ENCODE assay signal across 8 cellular contexts in genomic region chr15:92922405-92923002, GRCh38. TPM values are rescaled to one million over a fixed set of nuclear protein-coding genes. Genes with fewer than 3 reads are reported as not detected.
DNase-seq lines count a peak whose midpoint lies in the region; ATAC-seq, FAIRE-seq and TF ChIP-seq lines count a peak whose summit lies in the region.

No MANE protein-coding gene starts in this region.

- no peak for FAIRE-seq in GM12891 (lab: Jason Lieb, UNC)

- TF ChIP-seq EP300 in gastroesophageal sphincter (IDR thresholded peaks at IDR 0.05): no peak

- H3K4me1 Mint-ChIP-seq in activated CD4-positive, alpha-beta T cell treated with anti-CD3 and anti-CD28 coated beads, Interleukin-2, amount 10 ng/mL, durations not matched to agents 24 days and 14 days: peaks cover 59% of the 10 kb centered on the region

- intact Hi-C loops in activated CD4-positive, alpha-beta T cell treated with anti-CD3 and anti-CD28 coated beads, Interleukin-2, amount 10 ng/mL, durations not matched to agents 24 days and 14 days (cut with micrococcal nuclease): no loop called here

- H3K27me3 Mint-ChIP-seq in activated CD4-positive, alpha-beta T cell treated with anti-CD3 and anti-CD28 coated beads, Interleukin-2, amount 10 ng/mL, durations not matched to agents 24 days and 14 days: no peaks in the 10 kb centered on the region

- H3K27ac ChIP-seq in Karpas-422 (ENCODE audit: low read length) (peak overlapping the region; percentile 27), gastroesophageal sphincter (peak overlapping the region in 3 of 4 donors; percentile 46 to 61 (median 48)), thoracic aorta (peak overlapping the region; percentile 54 to 81)

- H3K4me1 ChIP-seq in Karpas-422 (ENCODE audit: low read length) (peaks cover 40% of the 10 kb centered on the region), gastroesophageal sphincter (peaks cover 24 to 88% (median 36%) of the 10 kb centered on the region in 3 donors), thoracic aorta (ENCODE audit: control insufficient read depth in 1 of 2, low read depth in 2 of 2) (peaks cover 43 to 66% of the 10 kb centered on the region in 2 donors)

- H3K4me3 Mint-ChIP-seq in activated CD4-positive, alpha-beta T cell treated with anti-CD3 and anti-CD28 coated beads, Interleukin-2, amount 10 ng/mL, durations not matched to agents 24 days and 14 days: peak overlapping the region; percentile 38

- ATAC-seq in gastroesophageal sphincter (no peak), thoracic aorta (ENCODE audit: insufficient number of reproducible peaks, low FRiP score, low read depth) (no peak), GM19023 (IDR thresholded peaks at IDR 0.05; ENCODE audit: unreplicated experiment) (no peak)

- WGBS in gastroesophageal sphincter (ENCODE audit: low coverage in 1 of 2), 2 donors: 71 to 74% methylated on average over 4 to 5 of the region's 5 CpGs

- H3K27ac Mint-ChIP-seq in activated CD4-positive, alpha-beta T cell treated with anti-CD3 and anti-CD28 coated beads, Interleukin-2, amount 10 ng/mL, durations not matched to agents 24 days and 14 days: peak overlapping the region; percentile 88

- H3K36me3 Mint-ChIP-seq in activated CD4-positive, alpha-beta T cell treated with anti-CD3 and anti-CD28 coated beads, Interleukin-2, amount 10 ng/mL, durations not matched to agents 24 days and 14 days (ENCODE audit: low read depth): peaks cover 66% of the 10 kb centered on the region

- H3K36me3 ChIP-seq in Karpas-422 (ENCODE audit: insufficient read depth, low read length) (peaks cover 22% of the 10 kb centered on the region; the same call in 1 of the 2 replicates), gastroesophageal sphincter (peaks cover 0 to 32% of the 10 kb centered on the region in 2 donors), thoracic aorta (peaks cover 24% of the 10 kb centered on the region)

- no peaks in the 10 kb centered on the region for H3K9me3 Mint-ChIP-seq in activated CD4-positive, alpha-beta T cell treated with anti-CD3 and anti-CD28 coated beads, Interleukin-2, amount 10 ng/mL, durations not matched to agents 24 days and 14 days

- H4K20me1 ChIP-seq in Karpas-422 (ENCODE audit: insufficient read depth, low read depth, low read length): no peaks in the 10 kb centered on the region

- H3K9ac ChIP-seq in Karpas-422 (ENCODE audit: low read length): no peak overlapping the region

- no peaks in the 10 kb centered on the region for H3K9me3 ChIP-seq in Karpas-422 (ENCODE audit: low read length)
- no peaks in the 10 kb centered on the region for H3K9me3 ChIP-seq in gastroesophageal sphincter
- no peaks in the 10 kb centered on the region for H3K9me3 ChIP-seq in thoracic aorta

- H3K4me2 ChIP-seq in Karpas-422 (ENCODE audit: low read depth, low read length, poor library complexity, severe bottlenecking): no peak overlapping the region

- H2AFZ ChIP-seq in Karpas-422 (ENCODE audit: low read length): no peak overlapping the region

- no peak for TF ChIP-seq POLR2A in gastroesophageal sphincter (IDR thresholded peaks at IDR 0.05)
- no peak for TF ChIP-seq POLR2A in GM12891 (IDR thresholded peaks at IDR 0.05; ENCODE audit: low read depth, low read length)

- H3K79me2 ChIP-seq in Karpas-422 (ENCODE audit: low read length): peaks cover 56% of the 10 kb centered on the region

- TF ChIP-seq CTCF in gastroesophageal sphincter (IDR thresholded peaks at IDR 0.05): no peak
- no peak for TF ChIP-seq CTCF in thoracic aorta (IDR thresholded peaks at IDR 0.05)

- H3K27me3 ChIP-seq in Karpas-422 (ENCODE audit: low read length) (no peaks in the 10 kb centered on the region), gastroesophageal sphincter (no peaks in the 10 kb centered on the region), thoracic aorta (replicated peaks; ENCODE audit: insufficient read depth) (no peaks in the 10 kb centered on the region)

- no peak overlapping the region for H3K4me3 ChIP-seq in Karpas-422 (ENCODE audit: low read length)
- no peak overlapping the region for H3K4me3 ChIP-seq in gastroesophageal sphincter
- peak overlapping the region; percentile 23 for H3K4me3 ChIP-seq in thoracic aorta

- no peaks in the 10 kb centered on the region for H3K9me2 ChIP-seq in Karpas-422 (replicated peaks; ENCODE audit: insufficient read depth, low read length)

- peak; percentile 58 for DNase-seq in activated CD4-positive, alpha-beta T cell treated with anti-CD3 and anti-CD28 coated beads, Interleukin-2, amount 10 ng/mL, durations not matched to agents 24 days and 14 days
- DNase-seq in activated CD4-positive, alpha-beta T cell treated with anti-CD3 and anti-CD28 coated beads, Interleukin-2, amount 50 U/mL, for 4 hours: no peak
- DNase-seq in Karpas-422 (no peak), thoracic aorta (ENCODE audit: low spot score) (no peak), GM12891 (ENCODE audit: insufficient read length, low spot score) (no peak)
- no peak for DNase-seq in NK-92 treated with Interleukin-12 subunit alpha and Interleukin-12 subunit beta, amount 100 ng/mL, for 24 hours (lab: John Stamatoyannopoulos, UW)

TF ChIP-seq in GM12891, 5 proteins besides CTCF, POLR2A, EP300 and RAD21:
- TF ChIP-seq TAF1 (IDR thresholded peaks at IDR 0.05; ENCODE audit: low read depth, low read length): no peak
- no peak for TF ChIP-seq POLR2AphosphoS5 (IDR thresholded peaks at IDR 0.05; ENCODE audit: low read depth, low read length)
- TF ChIP-seq POU2F2 (IDR thresholded peaks at IDR 0.05; ENCODE audit: low read depth, low read length): no peak
- TF ChIP-seq SPI1 (IDR thresholded peaks at IDR 0.05; ENCODE audit: low read depth, low read length): no peak
- TF ChIP-seq PAX5 (IDR thresholded peaks at IDR 0.05; ENCODE audit: insufficient read depth, low read length, severe bottlenecking): no peak

RNA-seq across cellular contexts. Expression of gene CHD2, which starts 22.4 kb away (rescaled TPM):
- 105 and 111 TPM in 2 replicates for total RNA-seq in activated CD4-positive, alpha-beta T cell treated with anti-CD3 and anti-CD28 coated beads, Interleukin-2, amount 10 ng/mL, durations not matched to agents 24 days and 14 days
- total RNA-seq in Karpas-422 (2014; rRNA removed; shearing (Covaris generic); ENCODE audit: low replicate concordance): 22.1 and 37.3 TPM in 2 replicates
- total RNA-seq in gastroesophageal sphincter: 100 to 1,000 TPM in 2 of 4 donors, 10 to 100 TPM in 2; 41.9 to 144 (median 81.8) TPM
- total RNA-seq in thoracic aorta: 100 to 1,000 TPM; 143 to 148 TPM
- 45.4 TPM for polyA plus RNA-seq in GM12891 (2012; ENCODE audit: low read depth, missing spikeins)
